25 cellular contexts compared by ENCODE assay signal in the genomic region with DNA sequence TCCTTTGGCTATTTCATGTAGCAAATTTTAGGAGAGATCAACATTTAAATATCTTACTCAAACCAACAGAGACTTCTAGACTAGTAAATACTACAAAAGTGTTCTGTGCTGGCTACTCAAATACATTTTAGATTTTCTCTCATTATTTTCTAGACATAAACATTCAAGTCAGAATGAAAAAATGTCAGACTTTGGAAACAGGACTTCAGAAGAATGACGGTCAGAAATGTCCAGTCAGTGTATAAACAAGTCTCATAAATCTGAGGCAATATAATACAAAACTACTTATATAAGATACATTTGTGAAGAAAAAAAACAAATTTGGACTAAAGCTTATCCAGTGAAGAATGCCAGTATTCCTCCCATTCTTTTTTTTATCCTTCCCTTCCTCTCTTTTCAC. TPM values are rescaled to one million over a fixed set of nuclear protein-coding genes. Genes with fewer than 3 reads are reported as not detected.
DNase-seq lines count a peak whose midpoint lies in the region; ATAC-seq and TF ChIP-seq lines count a peak whose summit lies in the region.
"Had no signal": no experiment of that assay in that cellular context is flagged by ENCODE, and none has a peak within 500 bp of the region (broad histone marks: within the 10 kb centered on the region; RNA-seq: fewer than 3 reads in every experiment).

No MANE protein-coding gene starts in this region.

- ATAC-seq in HCT116 (no peak), GM21526 (IDR thresholded peaks at IDR 0.05; ENCODE audit: low FRiP score, unreplicated experiment) (no peak), HG02763 (IDR thresholded peaks at IDR 0.05; ENCODE audit: unreplicated experiment) (no peak)
- ATAC-seq: CD8-positive, alpha-beta T cell; GM23338 had no signal

- intact Hi-C loops in HCT116 (cut with micrococcal nuclease): loop anchor here (2.0 to 10.0 kb wide), 2 partner anchors 20 to 902 kb away; a partner anchor contains a TSS

- no peak overlapping the region for H3K9ac ChIP-seq in HCT116 (ENCODE audit: low read length)

- CTCF ChIA-PET in HCT116 (lab: Charles Lee): interaction anchor here (1.2 kb wide), 1 partner anchor 375 kb away, joined by 3 read pairs; no protein-coding TSS in a partner anchor

- H3K9me2 ChIP-seq in HCT116 (ENCODE audit: insufficient read depth): no peaks in the 10 kb centered on the region

- H3K4me1 ChIP-seq in ACC112 (ENCODE audit: control insufficient read depth, insufficient read depth, low read length, unreplicated experiment): peaks cover 18% of the 10 kb centered on the region
- peaks cover 0 to 7% of the 10 kb centered on the region in 2 experiments; a peak in 2 of 4 replicates for H3K4me1 ChIP-seq in HCT116 (ENCODE audit: control insufficient read depth in 1 of 2, insufficient read depth in 2 of 2, low read length in 2 of 2)
- peaks cover 24% of the 10 kb centered on the region for H3K4me1 ChIP-seq in osteoblast (ENCODE audit: insufficient read depth, low read length)
- H3K4me1 ChIP-seq: SJSA1 had no signal

- no peaks in the 10 kb centered on the region for H4K20me1 ChIP-seq in HCT116 (ENCODE audit: insufficient read depth)
- H4K20me1 ChIP-seq in osteoblast (ENCODE audit: insufficient read depth, low read length): no peaks in the 10 kb centered on the region

- TF ChIP-seq CTCF in HCT116 (IDR thresholded peaks at IDR 0.05 in 2 of 3, conservative IDR thresholded peaks at IDR 0.05 in 1 of 3; ENCODE audit: borderline replicate concordance in 1 of 3, insufficient read depth in 1 of 3, low read depth in 2 of 3, low read length in 2 of 3): no peak
- TF ChIP-seq CTCF in chondrocyte (IDR thresholded peaks at IDR 0.05): no peak
- TF ChIP-seq CTCF in osteoblast (IDR thresholded peaks at IDR 0.05; ENCODE audit: extremely low read depth, low read depth, low read length): no peak

- H3K9me3 ChIP-seq in HCT116 (ENCODE audit: control insufficient read depth in 1 of 2, insufficient read depth in 1 of 2, low read depth in 1 of 2, low read length in 2 of 2) (no peaks in the 10 kb centered on the region), osteoblast (ENCODE audit: low read depth, low read length) (no peaks in the 10 kb centered on the region)
- H3K9me3 ChIP-seq: SJSA1 had no signal

- H3K4me3 Mint-ChIP-seq in chondrocyte (ENCODE audit: unreplicated experiment): no peak overlapping the region
- H3K4me3 Mint-ChIP-seq: B cell; CD8-positive, alpha-beta T cell; GM23338; H9; HFFc6 had no signal

- RAD21 ChIA-PET in HCT116 (lab: Charles Lee; ENCODE audit: low non-redundant PET in 1 of 2, low total read pairs in 2 of 2, uncharacterized antibody in 2 of 2, unreplicated experiment in 2 of 2): no interaction called here

- H3K36me3 ChIP-seq in ACC112 (ENCODE audit: insufficient read depth, low read length) (no peaks in the 10 kb centered on the region), HCT116 (ENCODE audit: control insufficient read depth in 1 of 2, insufficient read depth in 2 of 2, low read length in 2 of 2) (no peaks in the 10 kb centered on the region), osteoblast (ENCODE audit: insufficient read depth, low read length) (no peaks in the 10 kb centered on the region)
- H3K36me3 ChIP-seq: SJSA1 had no signal

- H3K79me2 ChIP-seq in ACC112 (ENCODE audit: control insufficient read depth, insufficient read depth, low read length, unreplicated experiment) (no peaks in the 10 kb centered on the region), HCT116 (ENCODE audit: insufficient read depth, low read length) (no peaks in the 10 kb centered on the region), osteoblast (ENCODE audit: insufficient read depth, low read length) (no peaks in the 10 kb centered on the region)

- no peak for DNase-seq in HCT116 (ENCODE audit: low read depth, low spot score)
- DNase-seq in chondrocyte (ENCODE audit: low spot score): no peak
- DNase-seq in osteoblast (ENCODE audit: insufficient read length, low spot score, missing footprints): no peak
- no peak for DNase-seq in stimulated activated CD8-positive, alpha-beta memory T cell treated with anti-CD3 and anti-CD28 coated beads, Interleukin-4, amount 100 ng/mL, for 48 hours
- no peak for DNase-seq in cerebellar nuclear complex (lab: John Stamatoyannopoulos, UW)
- DNase-seq: CD8-positive, alpha-beta T cell; DMS 273 treated with DMSO at 0.1 percent for 48 hours; DMS79; H9; KG1; MM.1S; NCI-H2081; NCI-H2227 treated with DMSO at 0.1 percent for 48 hours; NCI-H526 treated with DMSO at 0.1 percent for 48 hours; Right ventricle myocardium superior; RPMI8226 had no signal

- H3K27ac ChIP-seq in ACC112 (ENCODE audit: low read depth, low read length) (peak overlapping the region; percentile 72), HCT116 (ENCODE audit: low read depth, low read length) (no peak overlapping the region), osteoblast (ENCODE audit: low read depth, low read length) (peak overlapping the region; percentile 76)
- H3K27ac ChIP-seq: C4-2B, SJSA1 had no signal

- peaks cover 17% of the 10 kb centered on the region for H3K4me1 Mint-ChIP-seq in chondrocyte (ENCODE audit: low read depth)
- H3K4me1 Mint-ChIP-seq: B cell, GM23338 had no signal

- POLR2A ChIA-PET in HCT116 (lab: Charles Lee): no interaction called here

- H3K36me3 Mint-ChIP-seq in chondrocyte (ENCODE audit: low read depth): peaks cover 3% of the 10 kb centered on the region
- H3K36me3 Mint-ChIP-seq: CD8-positive, alpha-beta T cell had no signal

- H3K27me3 ChIP-seq in ACC112 (ENCODE audit: insufficient read depth, low read length): no peaks in the 10 kb centered on the region
- H3K27me3 ChIP-seq in HCT116 (ENCODE audit: insufficient read depth, low read length): no peaks in the 10 kb centered on the region
- H3K27me3 ChIP-seq in osteoblast (ENCODE audit: insufficient read depth, low read length): no peaks in the 10 kb centered on the region
- H3K27me3 ChIP-seq: SJSA1 had no signal

- no peak for TF ChIP-seq RAD21 in HCT116 (IDR thresholded peaks at IDR 0.05; ENCODE audit: low read depth)

- H2AFZ ChIP-seq in ACC112 (ENCODE audit: low read length, unreplicated experiment) (peak overlapping the region; percentile 2), HCT116 (ENCODE audit: low read depth, low read length, poor library complexity, severe bottlenecking) (no peak overlapping the region), osteoblast (ENCODE audit: low read length) (no peak overlapping the region)
- H2AFZ ChIP-seq: GM23338 had no signal

- TF ChIP-seq POLR2A in HCT116 (IDR thresholded peaks at IDR 0.05; ENCODE audit: borderline replicate concordance, extremely low read depth, insufficient read depth, insufficient read length): no peak

- no TSS peak for BruUV-seq in HCT116 (replicated peaks; lab: Mats Ljungman, UMichigan)

- H3K4me2 ChIP-seq in HCT116 (ENCODE audit: low read length) (peak overlapping the region; percentile 16; the same call in 1 of the 2 replicates), osteoblast (ENCODE audit: insufficient read depth, low read length) (peak overlapping the region; percentile 33)
- H3K4me2 ChIP-seq: GM23338 had no signal

- H3K27ac Mint-ChIP-seq in chondrocyte (ENCODE audit: unreplicated experiment): peak overlapping the region; percentile 67
- H3K27ac Mint-ChIP-seq: B cell; CD8-positive, alpha-beta T cell; GM23338; H9; HFFc6 had no signal

- no peaks in the 10 kb centered on the region for H3K27me3 Mint-ChIP-seq in chondrocyte (ENCODE audit: low read depth)
- H3K27me3 Mint-ChIP-seq: B cell had no signal

- H3K9me3 Mint-ChIP-seq in chondrocyte (ENCODE audit: low read depth): no peaks in the 10 kb centered on the region
- H3K9me3 Mint-ChIP-seq: CD8-positive, alpha-beta T cell; GM23338; HFFc6 had no signal

- H3K4me3 ChIP-seq in ACC112 (ENCODE audit: low read depth, low read length) (no peak overlapping the region), HCT116 (replicated peaks in 1 of 2; ENCODE audit: low read depth in 1 of 2, low read length in 2 of 2) (no peak overlapping the region), osteoblast (ENCODE audit: insufficient read depth, low read length) (no peak overlapping the region)
- H3K4me3 ChIP-seq: GM23338, SJSA1 had no signal

TF ChIP-seq in HCT116, 20 proteins besides CTCF, POLR2A, EP300 and RAD21 (continues in another document):
- no peak for TF ChIP-seq ZNF274 (IDR thresholded peaks at IDR 0.05; ENCODE audit: low read depth, low read length)
- no peak for TF ChIP-seq POLR2AphosphoS5 (IDR thresholded peaks at IDR 0.05; ENCODE audit: low read depth, low read length)
- TF ChIP-seq, protein P1, sequence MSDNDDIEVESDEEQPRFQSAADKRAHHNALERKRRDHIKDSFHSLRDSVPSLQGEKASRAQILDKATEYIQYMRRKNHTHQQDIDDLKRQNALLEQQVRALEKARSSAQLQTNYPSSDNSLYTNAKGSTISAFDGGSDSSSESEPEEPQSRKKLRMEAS (IDR thresholded peaks at IDR 0.05): no peak
- TF ChIP-seq JUND (IDR thresholded peaks at IDR 0.05): no peak
- no peak for TF ChIP-seq TCF7L2 (IDR thresholded peaks at IDR 0.05; ENCODE audit: borderline replicate concordance, extremely low read depth, insufficient read depth, insufficient read length)
- no peak for TF ChIP-seq EGR1 (IDR thresholded peaks at IDR 0.05; ENCODE audit: low read depth)
- TF ChIP-seq SRF (IDR thresholded peaks at IDR 0.05; ENCODE audit: low read depth): no peak
- no peak for TF ChIP-seq CEBPB (IDR thresholded peaks at IDR 0.05; ENCODE audit: low read depth)

RNA-seq across cellular contexts. Expression of a gene that starts 25.9 kb away (rescaled TPM):
- total RNA-seq in HCT116 (2021; ENCODE audit: unreplicated experiment): not detected
- not detected in 2 replicates for polyA plus RNA-seq in HCT116 (2012)
- total RNA-seq in chondrocyte: 5.1 to 5.8 TPM (median 5.3 TPM) in 3 replicates
- 22.4 and 23.0 TPM in 2 replicates for total RNA-seq in osteoblast
- total RNA-seq: SJSA1 had no signal

RNA-seq across cellular contexts. Expression of a gene that starts 29.3 kb away (rescaled TPM):
- not detected for total RNA-seq in HCT116 (2021; ENCODE audit: unreplicated experiment)
- not detected in 2 replicates for polyA plus RNA-seq in HCT116 (2012)
- total RNA-seq in chondrocyte: not detected in 3 replicates
- total RNA-seq in osteoblast: under 0.01 TPM in 2 replicates
- total RNA-seq: CD8-positive, alpha-beta T cell; H9; HFFc6; NCI-H460; Right ventricle myocardium superior; SJSA1 had no signal
- polyA plus RNA-seq: GM23338 had no signal
